ENCODE assay signal across 31 cellular contexts in the genomic region with DNA sequence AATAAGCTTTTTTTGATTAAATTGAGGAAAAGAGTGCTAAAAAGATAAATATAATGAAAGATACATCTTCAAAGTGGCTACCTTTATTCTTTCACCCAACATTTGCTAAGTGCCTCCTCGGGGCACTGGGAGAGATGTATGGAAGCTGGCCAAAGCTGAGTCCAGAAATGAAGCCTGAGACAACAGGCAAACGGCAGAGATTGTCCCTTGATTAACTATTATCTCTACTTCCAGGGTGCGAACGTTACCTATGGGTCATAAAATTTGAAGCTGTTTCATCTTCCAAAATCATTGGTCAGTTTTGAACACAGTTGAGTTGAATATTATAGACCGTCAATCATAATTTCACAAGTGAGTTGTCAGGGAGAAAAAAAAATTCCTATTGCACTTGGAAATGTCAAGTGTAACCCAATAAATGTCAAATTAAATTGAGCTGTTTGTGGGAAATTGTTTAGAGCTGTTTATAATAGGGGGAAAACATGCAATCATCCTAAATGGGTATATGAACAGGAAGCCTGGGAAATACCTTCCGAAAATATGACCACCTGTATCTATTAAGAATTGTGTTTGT.
"Had no signal": no experiment of that assay in that cellular context is flagged by ENCODE, and none has a peak within 500 bp of the region (broad histone marks: within the 10 kb centered on the region; RNA-seq: fewer than 3 reads in every experiment).

No MANE protein-coding gene starts in this region.

- H3K27ac Mint-ChIP-seq: activated B cell treated with CpG ODN at 0.5 μM for 24 hours; activated CD8-positive, alpha-beta T cell treated with anti-CD3 and anti-CD28 coated beads for 36 hours; activated naive CD8-positive, alpha-beta T cell; activated naive CD8-positive, alpha-beta T cell treated with anti-CD3 and anti-CD28 coated beads, Interleukin-2, amount 50 U/mL, for 24 hours; activated T-helper 17 cell treated with anti-CD3 and anti-CD28 coated beads, Interleukin-2, amount 50 U/mL, for 72 hours; effector memory CD8-positive, alpha-beta T cell had no signal

- H3K4me3 Mint-ChIP-seq: activated B cell treated with CpG ODN at 0.5 μM for 24 hours; activated CD8-positive, alpha-beta T cell treated with anti-CD3 and anti-CD28 coated beads for 36 hours; activated naive CD8-positive, alpha-beta T cell; activated naive CD8-positive, alpha-beta T cell treated with anti-CD3 and anti-CD28 coated beads, Interleukin-2, amount 50 U/mL, for 24 hours; activated T-cell treated with anti-CD3 and anti-CD28 coated beads, Interleukin-2, amount 50 U/mL, for 4 hours; activated T-helper 17 cell treated with anti-CD3 and anti-CD28 coated beads, Interleukin-2, amount 50 U/mL, for 72 hours; effector memory CD8-positive, alpha-beta T cell had no signal

- ATAC-seq: activated CD4-positive, CD25-positive, alpha-beta regulatory T cell treated with anti-CD3 and anti-CD28 coated beads, Interleukin-2, amount 50 U/mL, for 24 hours; activated CD8-positive, alpha-beta T cell treated with anti-CD3 and anti-CD28 coated beads for 36 hours; activated naive CD8-positive, alpha-beta T cell treated with anti-CD3 and anti-CD28 coated beads, Interleukin-2, amount 50 U/mL, for 24 hours; activated T-cell treated with anti-CD3 and anti-CD28 coated beads, Interleukin-2, amount 50 U/mL, for 4 hours; activated T-helper 17 cell treated with anti-CD3 and anti-CD28 coated beads, Interleukin-2, amount 50 U/mL, for 72 hours; body of pancreas; effector memory CD8-positive, alpha-beta T cell had no signal

- H3K27me3 Mint-ChIP-seq: activated B cell treated with CpG ODN at 0.5 μM for 24 hours; activated CD8-positive, alpha-beta T cell treated with anti-CD3 and anti-CD28 coated beads for 36 hours; activated naive CD8-positive, alpha-beta T cell; activated naive CD8-positive, alpha-beta T cell treated with anti-CD3 and anti-CD28 coated beads, Interleukin-2, amount 50 U/mL, for 24 hours; activated T-helper 17 cell treated with anti-CD3 and anti-CD28 coated beads, Interleukin-2, amount 50 U/mL, for 72 hours; effector memory CD8-positive, alpha-beta T cell had no signal

- H3K4me3 ChIP-seq: adrenal gland, body of pancreas, esophagus squamous epithelium had no signal

- H3K9me3 Mint-ChIP-seq: activated T-cell treated with anti-CD3 and anti-CD28 coated beads, Interleukin-2, amount 50 U/mL, for 4 hours; effector memory CD8-positive, alpha-beta T cell had no signal

- DNase-seq: activated B cell treated with CpG ODN at 0.5 μM for 24 hours; activated CD4-positive, alpha-beta T cell treated with anti-CD3 and anti-CD28 coated beads for 48 hours; activated CD4-positive, alpha-beta T cell treated with anti-CD3 and anti-CD28 coated beads, Interleukin-2, amount 50 U/mL, for 1 hour; activated CD4-positive, alpha-beta T cell treated with anti-CD3 and anti-CD28 coated beads, Interleukin-2, amount 50 U/mL, for 48 hours; activated CD8-positive, alpha-beta memory T cell treated with anti-CD3 and anti-CD28 coated beads for 24 hours; activated CD8-positive, alpha-beta T cell treated with anti-CD3 and anti-CD28 coated beads for 36 hours; activated effector memory CD4-positive, alpha-beta T cell treated with Interleukin-2 at 50 U/mL for 16 hours; activated gamma-delta T cell treated with Interleukin-2 at 50 U/mL for 16 hours; activated naive CD4-positive, alpha-beta T cell treated with anti-CD3 and anti-CD28 coated beads, Interleukin-2, amount 50 U/mL, for 16 hours; activated naive CD4-positive, alpha-beta T cell treated with Interleukin-2 at 50 U/mL for 16 hours; activated naive CD8-positive, alpha-beta T cell treated with anti-CD3 and anti-CD28 coated beads, Interleukin-2, amount 50 U/mL, for 24 hours; activated T-cell treated with anti-CD3 and anti-CD28 coated beads, Interleukin-2, amount 50 U/mL, for 4 hours; adrenal gland; amygdala; aorta; body of pancreas; caudate nucleus; cortex of kidney; dermis blood vessel endothelial cell; effector CD4-positive, alpha-beta T cell; effector memory CD8-positive, alpha-beta T cell; erythroblast; esophagus squamous epithelium; foreskin fibroblast; head of caudate nucleus; hippocampal formation; T1000; WERI-Rb-1 had no signal
